In the genomic region with DNA sequence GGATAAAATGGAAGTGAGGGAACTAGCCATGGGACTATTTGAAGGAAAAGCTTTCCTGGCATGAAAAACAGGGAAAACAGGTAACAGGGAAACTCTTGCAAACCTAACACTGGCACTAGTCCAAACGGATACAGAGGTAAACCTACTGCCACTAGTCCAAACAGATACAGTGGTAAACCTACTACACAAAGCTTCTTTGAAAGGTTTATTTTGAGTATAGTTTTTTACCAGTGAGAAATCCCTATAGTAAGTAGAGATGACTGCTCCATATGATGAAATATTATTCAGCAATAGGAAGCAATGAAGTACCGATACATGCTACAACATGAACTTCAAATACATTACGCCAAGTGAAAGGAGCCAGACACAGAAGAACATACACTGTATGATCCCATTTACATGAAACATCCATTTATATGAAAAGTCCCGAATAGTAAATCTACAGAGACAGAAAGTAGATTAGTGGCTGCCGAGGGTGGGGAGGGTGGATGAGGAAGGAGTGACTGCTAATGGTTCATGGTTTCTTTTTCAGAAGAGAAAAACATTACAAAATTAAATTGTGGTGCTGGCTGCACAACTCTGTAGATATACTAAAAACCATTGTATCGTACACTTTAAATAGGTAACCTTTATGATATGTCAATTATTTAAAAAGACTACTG, we compare ENCODE assay signal across 11 cellular contexts. TPM values are rescaled to one million over a fixed set of nuclear protein-coding genes. Genes with fewer than 3 reads are reported as not detected.
DNase-seq lines count a peak whose midpoint lies in the region; ATAC-seq and TF ChIP-seq lines count a peak whose summit lies in the region.
"Had no signal": no experiment of that assay in that cellular context is flagged by ENCODE, and none has a peak within 500 bp of the region (broad histone marks: within the 10 kb centered on the region; RNA-seq: fewer than 3 reads in every experiment).

No MANE protein-coding gene starts in this region.

- H3K4me1 Mint-ChIP-seq in MCF 10A (ENCODE audit: insufficient read depth, unreplicated experiment) = peaks cover 23% of the 10 kb centered on the region

- peak overlapping the region; percentile 66 for H3K4me2 ChIP-seq in Karpas-422 (ENCODE audit: low read depth, low read length, poor library complexity, severe bottlenecking)
- H3K4me2 ChIP-seq: smooth muscle cell had no signal

- H3K9me3 ChIP-seq in Karpas-422 (ENCODE audit: low read length) (no peaks in the 10 kb centered on the region), neutrophil (no peaks in the 10 kb centered on the region)

- no peaks in the 10 kb centered on the region for H4K20me1 ChIP-seq in Karpas-422 (ENCODE audit: insufficient read depth, low read depth, low read length)

- no peaks in the 10 kb centered on the region for H3K27me3 ChIP-seq in Karpas-422 (ENCODE audit: low read length)
- H3K27me3 ChIP-seq in neutrophil = no peaks in the 10 kb centered on the region

- peak overlapping the region; percentile 64 for H3K27ac Mint-ChIP-seq in MCF 10A (ENCODE audit: low read depth, unreplicated experiment)

- no peaks in the 10 kb centered on the region for H3K27me3 Mint-ChIP-seq in MCF 10A (ENCODE audit: insufficient read depth, unreplicated experiment)

- H2AFZ ChIP-seq in Karpas-422 (ENCODE audit: low read length) = no peak overlapping the region

- POLR2A ChIA-PET in MCF 10A (lab: Yijun Ruan, JAX) = no interaction called here

- ATAC-seq in GM18870 (IDR thresholded peaks at IDR 0.05; ENCODE audit: unreplicated experiment) = peak; percentile 41

- peak overlapping the region; percentile 23 for H3K9ac ChIP-seq in Karpas-422 (ENCODE audit: low read length)

- H3K9me3 Mint-ChIP-seq in MCF 10A (ENCODE audit: unreplicated experiment) = no peaks in the 10 kb centered on the region

- peaks cover 13% of the 10 kb centered on the region for H3K36me3 Mint-ChIP-seq in MCF 10A (ENCODE audit: insufficient read depth, unreplicated experiment)

- peaks cover 92% of the 10 kb centered on the region for H3K4me1 ChIP-seq in Karpas-422 (ENCODE audit: low read length)
- peaks cover 69 to 73% of the 10 kb centered on the region in 2 experiments for H3K4me1 ChIP-seq in neutrophil (ENCODE audit: control insufficient read depth in 1 of 2, insufficient read depth in 1 of 2, low read depth in 1 of 2, low read length in 1 of 2)

- H3K79me2 ChIP-seq in Karpas-422 (ENCODE audit: low read length) = peaks cover 93% of the 10 kb centered on the region

- peaks cover 24% of the 10 kb centered on the region for H3K36me3 ChIP-seq in Karpas-422 (ENCODE audit: insufficient read depth, low read length)
- H3K36me3 ChIP-seq in neutrophil = peaks cover 15% of the 10 kb centered on the region

- peak overlapping the region; percentile 28; the same call in 1 of the 2 replicates for H3K4me3 ChIP-seq in Karpas-422 (ENCODE audit: low read length)
- H3K4me3 ChIP-seq in neutrophil (ENCODE audit: low read depth in 1 of 2, low read length in 1 of 2) = peak overlapping the region; percentile 43 to 51
- H3K4me3 ChIP-seq in coronary artery = no peak overlapping the region
- H3K4me3 ChIP-seq: smooth muscle cell had no signal

- H3K9me2 ChIP-seq in Karpas-422 (replicated peaks; ENCODE audit: insufficient read depth, low read length) = no peaks in the 10 kb centered on the region

- no TSS peak for BruUV-seq in MCF 10A (replicated peaks; lab: Mats Ljungman, UMichigan)

- CTCF ChIA-PET in MCF 10A (lab: Yijun Ruan, JAX) = interaction anchor here (0.6 kb wide), 1 partner anchor 44 kb away, joined by 3 read pairs; no protein-coding TSS in a partner anchor

- intact Hi-C loops in MCF 10A (cut with micrococcal nuclease) = no loop called here

- no peak for TF ChIP-seq CTCF in MCF 10A (IDR thresholded peaks at IDR 0.05; ENCODE audit: unreplicated experiment)
- TF ChIP-seq CTCF in neutrophil (IDR thresholded peaks at IDR 0.05) = no peak
- no peak for TF ChIP-seq CTCF in coronary artery (IDR thresholded peaks at IDR 0.05)

- peak overlapping the region; percentile 94 for H3K27ac ChIP-seq in Karpas-422 (ENCODE audit: low read length)
- peak overlapping the region; percentile 88 for H3K27ac ChIP-seq in neutrophil
- no peak overlapping the region for H3K27ac ChIP-seq in coronary artery

- DNase-seq in Karpas-422 (peak; percentile 74), MCF 10A (ENCODE audit: unreplicated experiment) (peak; percentile 25), mucosa of gallbladder (ENCODE audit: low spot score) (no peak), DMS114 treated with DMSO at 0.1 percent for 48 hours (lab: John Stamatoyannopoulos, UW; ENCODE audit: unreplicated experiment) (no peak), coronary artery (ENCODE audit: low spot score) (no peak), SW 1271 (lab: John Stamatoyannopoulos, UW) (no peak)
- DNase-seq: activated naive CD4-positive, alpha-beta T cell; NCI-H2081 treated with DMSO at 0.1 percent for 48 hours had no signal

- peak overlapping the region; percentile 64 for H3K4me3 Mint-ChIP-seq in MCF 10A (ENCODE audit: unreplicated experiment)

RNA-seq across cellular contexts. Expression of a gene that starts 25.5 kb away (rescaled TPM):
- total RNA-seq in Karpas-422 (2014; rRNA removed; shearing (Covaris generic); ENCODE audit: low replicate concordance) = 70.9 and 97.0 TPM in 2 replicates
- total RNA-seq in MCF 10A (2022) (10.3 and 15.8 TPM in 2 replicates), mucosa of gallbladder (44.2 TPM)

Comparison
In these comparisons a context has a peak if more than half of its experiments do, and no peak if none do; other contexts are left out.
1. DNase-seq: peak in Karpas-422 (single experiment) and MCF 10A (single experiment); none in mucosa of gallbladder (single experiment), DMS114 treated with DMSO at 0.1 percent for 48 hours (single experiment), coronary artery (single experiment) and SW 1271 (0 of 2).
2. H3K27ac ChIP-seq: peak in Karpas-422 (single experiment) and neutrophil (single experiment); none in coronary artery (0 of 2).